6 cellular contexts compared by ENCODE assay signal in the genomic region with DNA sequence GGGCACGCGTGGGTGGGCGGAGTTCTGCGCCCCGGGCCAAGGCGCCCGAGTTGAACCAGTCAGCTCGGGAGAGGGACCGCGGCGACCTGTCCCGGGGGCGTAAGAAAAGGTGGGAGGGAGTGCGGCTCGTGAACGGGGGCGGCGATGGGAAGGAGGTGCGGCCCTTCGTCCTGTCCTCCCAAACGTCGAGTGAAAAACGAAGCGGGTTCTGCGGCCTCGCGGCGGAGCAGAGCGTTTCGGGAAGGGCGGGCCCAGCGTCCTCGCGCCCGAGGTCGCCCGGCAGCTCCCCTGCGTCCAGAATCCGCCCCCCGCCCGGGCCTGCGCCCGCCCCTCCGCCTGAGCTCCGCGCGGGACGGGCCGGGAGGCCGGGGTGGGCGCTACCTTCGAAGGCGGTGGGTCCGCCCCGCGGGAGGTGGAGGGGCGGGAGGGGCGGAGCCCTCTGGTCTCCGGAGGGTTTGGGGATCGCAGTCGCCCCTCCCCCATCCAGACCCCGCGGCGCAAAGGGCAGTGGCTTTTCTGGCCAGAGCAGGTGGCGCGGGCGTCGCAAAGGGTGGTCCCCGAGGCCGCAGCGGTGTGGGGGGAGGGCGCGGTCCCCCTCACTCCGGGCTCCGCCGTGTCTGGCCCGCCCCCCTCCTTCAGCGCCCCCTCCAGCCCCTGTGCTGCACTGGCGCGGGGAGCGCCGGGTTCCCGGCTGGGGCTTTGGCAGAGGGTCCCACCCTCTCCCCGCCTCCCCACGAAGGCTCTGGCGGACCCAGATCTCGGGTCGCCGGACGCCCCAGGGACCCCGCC. TPM values are rescaled to one million over a fixed set of nuclear protein-coding genes. Genes with fewer than 3 reads are reported as not detected.
DNase-seq lines count a peak whose midpoint lies in the region; TF ChIP-seq lines count a peak whose summit lies in the region.

No MANE protein-coding gene starts in this region.

- H3K4me3 ChIP-seq in AG09309 (ENCODE audit: control insufficient read depth, low read depth, low read length): peak overlapping the region; percentile 72
- H3K4me3 ChIP-seq in colonic mucosa: peak overlapping the region; percentile 50
- peak overlapping the region; percentile 45 to 57 for H3K4me3 ChIP-seq in prostate gland

- peak overlapping the region in 1 of 2 donors; percentile 72 for H3K9ac ChIP-seq in colonic mucosa (ENCODE audit: low read depth in 2 of 2, low read length in 2 of 2)

- DNase-seq in AG09309 (ENCODE audit: low read depth) (no peak), NCI-H774 (lab: John Stamatoyannopoulos, UW) (peak; percentile 18), colonic mucosa (no peak), prostate gland (ENCODE audit: low spot score) (no peak), AG20443 (ENCODE audit: low spot score) (no peak), superior temporal gyrus (ENCODE audit: extremely low spot score) (no peak)

- TF ChIP-seq POLR2A in prostate gland (IDR thresholded peaks at IDR 0.05): no peak

- intact Hi-C loops in colonic mucosa (cut with DNase I): no loop called here
- intact Hi-C loops in prostate gland (cut with DNase I): no loop called here

- H3K36me3 ChIP-seq in colonic mucosa (no peaks in the 10 kb centered on the region), prostate gland (no peaks in the 10 kb centered on the region)

- TF ChIP-seq CTCF in AG09309 (IDR thresholded peaks at IDR 0.05; ENCODE audit: control insufficient read depth, insufficient read depth, low read depth, low read length, missing control alignments): no peak
- no peak for TF ChIP-seq CTCF in colonic mucosa (IDR thresholded peaks at IDR 0.05)
- TF ChIP-seq CTCF in prostate gland (IDR thresholded peaks at IDR 0.05): no peak

- H3K27me3 ChIP-seq in colonic mucosa (peaks cover 19% of the 10 kb centered on the region), prostate gland (replicated peaks; ENCODE audit: insufficient read depth) (no peaks in the 10 kb centered on the region)

- H3K9me3 ChIP-seq in colonic mucosa (no peaks in the 10 kb centered on the region), prostate gland (no peaks in the 10 kb centered on the region)

- under 1% methylated on average over 55 of the region's 91 CpGs for WGBS in prostate gland

- no peak overlapping the region for H3K27ac ChIP-seq in colonic mucosa
- no peak overlapping the region for H3K27ac ChIP-seq in prostate gland

- H3K4me1 ChIP-seq in colonic mucosa (no peaks in the 10 kb centered on the region), prostate gland (replicated peaks) (peaks cover 3% of the 10 kb centered on the region)

RNA-seq across cellular contexts. Expression of gene STMN3, which starts 0.8 kb away (rescaled TPM):
- total RNA-seq in colonic mucosa: 1 to 10 TPM; 2.5 to 5.3 TPM
- 10 to 100 TPM; 21.2 to 24.5 TPM for total RNA-seq in prostate gland

RNA-seq across cellular contexts. Expression of gene RTEL1, which starts 5.7 kb away (rescaled TPM):
- total RNA-seq in colonic mucosa (10 to 100 TPM; 25.7 to 34.9 TPM), prostate gland (10 to 100 TPM; 21.8 to 42.6 TPM)

RNA-seq across cellular contexts. Expression of gene GMEB2, which starts 25.5 kb away (rescaled TPM):
- 10 to 100 TPM; 11.5 to 14.8 TPM for total RNA-seq in colonic mucosa
- total RNA-seq in prostate gland: 10 to 100 TPM; 18.4 to 27.9 TPM

RNA-seq across cellular contexts. Expression of gene TNFRSF6B, which starts 44.1 kb away (rescaled TPM):
- total RNA-seq in colonic mucosa: 1 to 10 TPM in 1 of 2 donors, not detected in 1; 7.5 TPM
- 10 to 100 TPM in 1 of 2 donors, 1 to 10 TPM in 1; 6.7 to 12.2 TPM for total RNA-seq in prostate gland

RNA-seq across cellular contexts. Expression of gene ARFRP1, which starts 55.4 kb away (rescaled TPM):
- total RNA-seq in colonic mucosa: 10 to 100 TPM; 35.3 to 76.9 TPM
- total RNA-seq in prostate gland: 10 to 100 TPM; 36.8 to 50.8 TPM
